Comparison of ENCODE assay signal across 25 cellular contexts in the genomic region with DNA sequence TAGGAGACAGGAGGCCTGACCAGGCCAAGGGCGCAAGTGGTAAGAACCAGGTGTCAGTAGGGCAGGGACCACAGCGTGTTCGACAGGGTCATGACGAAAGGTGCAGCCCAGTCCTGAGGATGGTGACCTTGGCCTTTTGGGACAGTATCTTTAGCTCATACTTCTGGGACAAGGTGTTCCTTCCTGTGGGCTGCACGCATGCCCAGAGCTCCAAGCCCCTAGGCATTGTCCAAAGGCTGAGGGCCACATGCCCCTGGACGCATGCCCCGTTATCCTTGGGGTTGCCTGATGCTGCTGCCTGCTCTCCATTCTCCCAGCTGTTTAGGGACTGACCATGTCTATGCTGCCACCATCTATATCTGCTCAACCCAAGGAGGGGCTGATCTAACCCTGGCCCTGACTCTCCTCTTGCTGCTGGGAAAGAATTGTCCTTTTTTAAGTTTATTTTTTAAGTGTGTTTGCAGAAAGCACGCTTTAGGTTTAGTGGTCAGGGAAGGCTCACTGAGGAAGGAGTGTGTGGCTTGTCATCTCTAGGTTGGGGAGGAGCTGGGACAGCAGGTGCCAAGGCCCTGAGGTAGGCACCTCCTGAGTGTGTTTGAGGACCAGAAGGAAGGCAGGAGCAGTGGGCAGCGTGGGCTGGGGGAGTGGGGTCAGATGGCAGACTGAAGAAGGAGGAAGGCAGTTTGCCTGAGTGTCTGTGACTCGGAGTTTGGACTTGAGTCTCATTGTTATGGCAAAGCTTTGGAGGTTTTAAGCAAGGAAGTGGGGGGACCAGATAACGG.
"Had no signal": no experiment of that assay in that cellular context is flagged by ENCODE, and none has a peak within 500 bp of the region (broad histone marks: within the 10 kb centered on the region; RNA-seq: fewer than 3 reads in every experiment).

No MANE protein-coding gene starts in this region.

- H3K4me3 ChIP-seq: body of pancreas, cardiac muscle cell, coronary artery, gastrocnemius medialis, skin epidermis, testis, vagina had no signal

- H3K27ac ChIP-seq: cardiac muscle cell, coronary artery, gastrocnemius medialis, skin epidermis, testis, vagina had no signal

- ATAC-seq: body of pancreas; effector memory CD8-positive, alpha-beta T cell; gastrocnemius medialis; naive thymus-derived CD8-positive, alpha-beta T cell; sciatic nerve; stimulated activated naive CD8-positive, alpha-beta T cell treated with anti-CD3 and anti-CD28 coated beads, Interleukin-15, Interleukin-2, amounts not matched to agents 100 U/mL and 50 U/mL, for 24 hours; WTC11 had no signal

- H3K27me3 ChIP-seq: body of pancreas, cardiac muscle cell, testis, vagina had no signal

- H3K9me3 ChIP-seq: body of pancreas, gastrocnemius medialis, testis, vagina had no signal

- H3K4me1 ChIP-seq: body of pancreas, gastrocnemius medialis, testis had no signal

- DNase-seq: activated CD4-positive, alpha-beta T cell treated with anti-CD3 and anti-CD28 coated beads, Interleukin-2, amount 50 U/mL, for 1 hour; activated CD8-positive, alpha-beta memory T cell treated with anti-CD3 and anti-CD28 coated beads for 24 hours; activated effector memory CD4-positive, alpha-beta T cell treated with anti-CD3 and anti-CD28 coated beads, Interleukin-2, amount 50 U/mL, for 16 hours; activated naive CD4-positive, alpha-beta T cell treated with anti-CD3 and anti-CD28 coated beads for 36 hours; body of pancreas; effector memory CD8-positive, alpha-beta T cell; erythroblast; gastrocnemius medialis; glutamatergic neuron; left cardiac atrium; naive thymus-derived CD8-positive, alpha-beta T cell; occipital lobe; stimulated activated CD4-positive, alpha-beta T cell treated with anti-CD3 and anti-CD28 coated beads, Interleukin-12 subunit alpha, Interleukin-12 subunit beta, amount 100 ng/mL, for 4 hours; stimulated activated CD4-positive, alpha-beta T cell treated with anti-CD3 and anti-CD28 coated beads, Interleukin-4, amount 100 ng/mL, for 1 hour; stimulated activated naive CD8-positive, alpha-beta T cell treated with anti-CD3 and anti-CD28 coated beads, Interleukin-15, Interleukin-2, amounts not matched to agents 100 U/mL and 50 U/mL, for 24 hours; T-helper 2 cell; testis; trophoblast cell had no signal

- FAIRE-seq: islet of Langerhans had no signal

- H3K36me3 ChIP-seq: cardiac muscle cell, gastrocnemius medialis, vagina had no signal
